ENCODE assay signal across 9 cellular contexts in the genomic region with DNA sequence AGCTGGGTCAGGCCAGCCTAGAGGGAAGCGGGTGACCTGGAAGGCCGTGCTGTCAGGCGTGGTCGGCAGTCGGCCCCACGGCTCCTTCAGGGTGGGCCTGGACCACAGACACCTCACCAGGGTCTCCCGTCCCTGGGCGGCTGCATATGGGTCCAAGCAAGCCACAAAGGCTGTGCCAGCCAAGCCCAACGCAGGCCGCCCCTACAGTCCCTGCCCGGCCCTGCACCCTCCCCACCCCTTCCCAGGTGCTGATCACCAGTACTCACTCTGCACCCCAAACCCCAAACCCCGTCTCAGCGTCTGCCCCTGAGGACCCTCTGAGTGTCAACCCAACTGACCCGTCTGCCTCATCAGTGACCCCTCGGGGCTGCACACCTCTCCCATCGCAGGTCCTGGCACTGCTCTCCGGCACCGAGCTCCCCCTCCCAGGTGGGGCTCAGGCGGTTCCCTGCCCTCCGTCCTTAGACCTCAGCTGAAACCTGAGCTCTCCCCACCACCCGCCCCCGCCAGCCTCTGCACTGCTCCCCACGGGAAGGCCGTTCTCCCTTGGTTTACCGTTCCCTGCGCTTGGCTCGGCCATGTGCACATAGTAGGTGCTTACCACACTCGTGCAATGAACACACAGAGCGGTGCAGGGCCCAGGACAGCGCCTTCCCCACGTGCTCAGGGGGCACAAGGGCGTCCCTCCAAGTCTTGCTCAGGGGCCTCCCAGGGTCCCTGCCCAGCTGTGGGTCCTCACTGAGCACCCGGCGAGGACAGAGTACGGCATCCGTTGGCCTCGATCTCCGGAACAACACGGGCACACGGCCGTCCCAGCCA. TPM values are rescaled to one million over a fixed set of nuclear protein-coding genes. Genes with fewer than 3 reads are reported as not detected.
DNase-seq lines count a peak whose midpoint lies in the region; ATAC-seq and TF ChIP-seq lines count a peak whose summit lies in the region.
"Had no signal": no experiment of that assay in that cellular context is flagged by ENCODE, and none has a peak within 500 bp of the region (broad histone marks: within the 10 kb centered on the region; RNA-seq: fewer than 3 reads in every experiment).

No MANE protein-coding gene starts in this region.

- peak; percentile 29 for DNase-seq in activated T-cell treated with anti-CD3 and anti-CD28 coated beads, Interleukin-2, amount 50 U/mL, for 24 hours
- DNase-seq in activated T-cell treated with anti-CD3 and anti-CD28 coated beads, Interleukin-2, amount 50 U/mL, for 1 hour: no peak
- no peak for DNase-seq in central memory CD8-positive, alpha-beta T cell (ENCODE audit: low spot score in 2 of 2)
- DNase-seq in memory B cell (ENCODE audit: low spot score in 2 of 2): no peak
- DNase-seq in type B pancreatic cell (ENCODE audit: extremely low spot score, unreplicated experiment): peak; percentile 68
- DNase-seq in GM20000 (ENCODE audit: low spot score): no peak
- DNase-seq in AG08395 (ENCODE audit: low spot score): no peak
- no peak for DNase-seq in DMS153 treated with DMSO at 0.1 percent for 48 hours (lab: John Stamatoyannopoulos, UW; ENCODE audit: unreplicated experiment)
- DNase-seq: amniotic stem cell had no signal

- H3K4me1 Mint-ChIP-seq in activated T-cell treated with anti-CD3 and anti-CD28 coated beads, Interleukin-2, amount 50 U/mL, for 24 hours (ENCODE audit: low read depth): peaks cover 12% of the 10 kb centered on the region
- peaks cover 14% of the 10 kb centered on the region for H3K4me1 Mint-ChIP-seq in central memory CD8-positive, alpha-beta T cell
- peaks cover 10% of the 10 kb centered on the region for H3K4me1 Mint-ChIP-seq in memory B cell
- H3K4me1 Mint-ChIP-seq in type B pancreatic cell (ENCODE audit: unreplicated experiment): peaks cover 3% of the 10 kb centered on the region

- H3K27me3 Mint-ChIP-seq in activated T-cell treated with anti-CD3 and anti-CD28 coated beads, Interleukin-2, amount 50 U/mL, for 24 hours: peaks cover 4% of the 10 kb centered on the region
- no peaks in the 10 kb centered on the region for H3K27me3 Mint-ChIP-seq in central memory CD8-positive, alpha-beta T cell
- H3K27me3 Mint-ChIP-seq in memory B cell (peaks cover 1% of the 10 kb centered on the region), type B pancreatic cell (peaks cover 20% of the 10 kb centered on the region)

- H3K27ac Mint-ChIP-seq in activated T-cell treated with anti-CD3 and anti-CD28 coated beads, Interleukin-2, amount 50 U/mL, for 24 hours: peak overlapping the region; percentile 47
- H3K27ac Mint-ChIP-seq in central memory CD8-positive, alpha-beta T cell (ENCODE audit: low read depth): peak overlapping the region; percentile 25
- H3K27ac Mint-ChIP-seq in memory B cell: no peak overlapping the region
- H3K27ac Mint-ChIP-seq in type B pancreatic cell: peak overlapping the region; percentile 39

- peaks cover 28% of the 10 kb centered on the region for H3K36me3 Mint-ChIP-seq in activated T-cell treated with anti-CD3 and anti-CD28 coated beads, Interleukin-2, amount 50 U/mL, for 24 hours (ENCODE audit: low read depth)
- peaks cover 29% of the 10 kb centered on the region for H3K36me3 Mint-ChIP-seq in central memory CD8-positive, alpha-beta T cell (ENCODE audit: insufficient read depth)
- peaks cover 13% of the 10 kb centered on the region for H3K36me3 Mint-ChIP-seq in memory B cell
- peaks cover 10% of the 10 kb centered on the region for H3K36me3 Mint-ChIP-seq in type B pancreatic cell

- TF ChIP-seq CTCF in type B pancreatic cell (conservative IDR thresholded peaks at IDR 0.05) (peak; percentile 1), GM20000 (IDR thresholded peaks at IDR 0.05; ENCODE audit: extremely low read depth, missing control alignments) (no peak)

- no peak for ATAC-seq in central memory CD8-positive, alpha-beta T cell (replicated peaks; ENCODE audit: extremely low read depth, poor library complexity, severe bottlenecking)
- no peak for ATAC-seq in memory B cell (ENCODE audit: low read depth)

- H3K4me3 Mint-ChIP-seq in activated T-cell treated with anti-CD3 and anti-CD28 coated beads, Interleukin-2, amount 50 U/mL, for 24 hours: peak overlapping the region; percentile 72
- H3K4me3 Mint-ChIP-seq in central memory CD8-positive, alpha-beta T cell: peak overlapping the region; percentile 81
- H3K4me3 Mint-ChIP-seq in memory B cell: peak overlapping the region; percentile 78
- H3K4me3 Mint-ChIP-seq in type B pancreatic cell: peak overlapping the region; percentile 77

- peaks cover 5% of the 10 kb centered on the region for H3K9me3 Mint-ChIP-seq in activated T-cell treated with anti-CD3 and anti-CD28 coated beads, Interleukin-2, amount 50 U/mL, for 24 hours
- no peaks in the 10 kb centered on the region for H3K9me3 Mint-ChIP-seq in central memory CD8-positive, alpha-beta T cell
- H3K9me3 Mint-ChIP-seq in memory B cell (peaks cover 7% of the 10 kb centered on the region), type B pancreatic cell (no peaks in the 10 kb centered on the region)

RNA-seq across cellular contexts. Expression of gene PPDPF, which starts 1.4 kb away (rescaled TPM):
- total RNA-seq in type B pancreatic cell (ENCODE audit: low replicate concordance): 280 and 422 TPM in 2 replicates

RNA-seq across cellular contexts. Expression of gene PTK6, which starts 18.0 kb away (rescaled TPM):
- 0.12 and 0.21 TPM in 2 replicates for total RNA-seq in type B pancreatic cell (ENCODE audit: low replicate concordance)

RNA-seq across cellular contexts. Expression of gene EEF1A2, which starts 20.3 kb away (rescaled TPM):
- total RNA-seq in type B pancreatic cell (ENCODE audit: low replicate concordance): 20.5 and 30.2 TPM in 2 replicates

RNA-seq across cellular contexts. Expression of gene SRMS, which starts 28.4 kb away (rescaled TPM):
- not detected in 2 replicates for total RNA-seq in type B pancreatic cell (ENCODE audit: low replicate concordance)

RNA-seq across cellular contexts. Expression of gene FNDC11, which starts 34.8 kb away (rescaled TPM):
- 0.52 and 1.4 TPM in 2 replicates for total RNA-seq in type B pancreatic cell (ENCODE audit: low replicate concordance)

Comparison
In these comparisons a context has a peak if more than half of its experiments do, and no peak if none do; other contexts are left out.
1. DNase-seq: peak in activated T-cell treated with anti-CD3 and anti-CD28 coated beads, Interleukin-2, amount 50 U/mL, for 24 hours (single experiment) and type B pancreatic cell (single experiment); none in activated T-cell treated with anti-CD3 and anti-CD28 coated beads, Interleukin-2, amount 50 U/mL, for 1 hour (single experiment), central memory CD8-positive, alpha-beta T cell (0 of 2), memory B cell (0 of 2), GM20000 (single experiment), AG08395 (single experiment) and DMS153 treated with DMSO at 0.1 percent for 48 hours (single experiment).
2. Peak in every context shown above with its lines, with median percentiles within 50 percentile points of each other: H3K4me3 Mint-ChIP-seq.